ENCODE assay signal across 1 cellular context in the genomic region with DNA sequence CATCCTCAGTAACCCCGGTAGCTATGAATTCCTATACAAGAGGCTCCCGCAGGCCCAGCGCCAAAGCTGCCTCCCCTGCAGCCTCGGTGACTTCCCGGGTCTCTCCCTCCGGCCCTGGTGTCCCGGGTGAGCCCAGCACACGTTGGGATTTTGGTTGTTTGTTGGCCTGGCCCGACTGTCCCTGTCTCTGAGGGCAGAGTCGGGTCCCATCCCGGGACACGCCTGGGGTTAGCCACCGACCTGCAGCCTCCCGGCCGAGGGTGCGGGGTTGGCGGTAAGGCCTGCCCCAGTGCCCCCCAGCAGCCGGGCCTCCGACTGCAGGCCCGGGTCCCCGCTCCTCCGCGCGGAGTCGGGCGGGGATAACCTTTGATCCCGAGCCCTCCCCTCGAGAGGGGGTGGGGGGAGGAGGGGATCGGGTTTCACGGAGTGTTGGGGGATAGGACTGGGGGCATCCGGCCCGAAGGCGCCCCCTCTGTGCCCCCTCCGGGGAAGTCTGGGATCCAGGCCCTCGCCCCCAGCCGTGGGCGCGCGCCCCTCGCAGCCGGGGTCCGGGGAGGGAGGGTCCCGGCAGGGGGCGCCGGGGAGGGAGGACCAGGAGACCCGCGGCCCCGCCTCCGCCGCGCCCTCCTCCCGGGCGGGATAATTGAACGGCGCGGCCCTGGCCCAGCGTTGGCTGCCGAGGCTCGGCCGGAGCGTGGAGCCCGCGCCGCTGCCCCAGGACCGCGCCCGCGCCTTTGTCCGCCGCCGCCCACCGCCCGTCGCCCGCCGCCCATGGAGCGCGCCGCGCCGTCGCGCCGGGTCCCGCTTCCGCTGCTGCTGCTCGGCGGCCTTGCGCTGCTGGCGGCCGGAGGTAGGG.
A peak's percentile ranks its signal among the peaks of the same experiment; 100 is the strongest.
TF ChIP-seq lines count a peak whose summit lies in the region.

A gene with protein sequence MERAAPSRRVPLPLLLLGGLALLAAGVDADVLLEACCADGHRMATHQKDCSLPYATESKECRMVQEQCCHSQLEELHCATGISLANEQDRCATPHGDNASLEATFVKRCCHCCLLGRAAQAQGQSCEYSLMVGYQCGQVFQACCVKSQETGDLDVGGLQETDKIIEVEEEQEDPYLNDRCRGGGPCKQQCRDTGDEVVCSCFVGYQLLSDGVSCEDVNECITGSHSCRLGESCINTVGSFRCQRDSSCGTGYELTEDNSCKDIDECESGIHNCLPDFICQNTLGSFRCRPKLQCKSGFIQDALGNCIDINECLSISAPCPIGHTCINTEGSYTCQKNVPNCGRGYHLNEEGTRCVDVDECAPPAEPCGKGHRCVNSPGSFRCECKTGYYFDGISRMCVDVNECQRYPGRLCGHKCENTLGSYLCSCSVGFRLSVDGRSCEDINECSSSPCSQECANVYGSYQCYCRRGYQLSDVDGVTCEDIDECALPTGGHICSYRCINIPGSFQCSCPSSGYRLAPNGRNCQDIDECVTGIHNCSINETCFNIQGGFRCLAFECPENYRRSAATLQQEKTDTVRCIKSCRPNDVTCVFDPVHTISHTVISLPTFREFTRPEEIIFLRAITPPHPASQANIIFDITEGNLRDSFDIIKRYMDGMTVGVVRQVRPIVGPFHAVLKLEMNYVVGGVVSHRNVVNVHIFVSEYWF (plus strand): TSS at position 669 of the 856 bp plus-strand sequence. CDS start 103 bp downstream, at position 772.

TF ChIP-seq in HepG2, 621 proteins besides CTCF, POLR2A, EP300 and RAD21 (continued from another document and continues in another):
- TF ChIP-seq, protein P1, sequence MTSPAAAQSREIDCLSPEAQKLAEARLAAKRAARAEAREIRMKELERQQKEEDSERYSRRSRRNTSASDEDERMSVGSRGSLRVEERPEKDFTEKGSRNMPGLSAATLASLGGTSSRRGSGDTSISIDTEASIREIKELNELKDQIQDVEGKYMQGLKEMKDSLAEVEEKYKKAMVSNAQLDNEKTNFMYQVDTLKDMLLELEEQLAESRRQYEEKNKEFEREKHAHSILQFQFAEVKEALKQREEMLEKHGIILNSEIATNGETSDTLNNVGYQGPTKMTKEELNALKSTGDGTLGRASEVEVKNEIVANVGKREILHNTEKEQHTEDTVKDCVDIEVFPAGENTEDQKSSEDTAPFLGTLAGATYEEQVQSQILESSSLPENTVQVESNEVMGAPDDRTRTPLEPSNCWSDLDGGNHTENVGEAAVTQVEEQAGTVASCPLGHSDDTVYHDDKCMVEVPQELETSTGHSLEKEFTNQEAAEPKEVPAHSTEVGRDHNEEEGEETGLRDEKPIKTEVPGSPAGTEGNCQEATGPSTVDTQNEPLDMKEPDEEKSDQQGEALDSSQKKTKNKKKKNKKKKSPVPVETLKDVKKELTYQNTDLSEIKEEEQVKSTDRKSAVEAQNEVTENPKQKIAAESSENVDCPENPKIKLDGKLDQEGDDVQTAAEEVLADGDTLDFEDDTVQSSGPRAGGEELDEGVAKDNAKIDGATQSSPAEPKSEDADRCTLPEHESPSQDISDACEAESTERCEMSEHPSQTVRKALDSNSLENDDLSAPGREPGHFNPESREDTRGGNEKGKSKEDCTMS (CRISPR knock-in tag; conservative IDR thresholded peaks at IDR 0.05): no peak
- TF ChIP-seq ZBTB20 (CRISPR knock-in tag; IDR thresholded peaks at IDR 0.05; ENCODE audit: borderline replicate concordance, low read depth) (peak; percentile 43; the same call in 1 of the 2 replicates), SRY (CRISPR knock-in tag; IDR thresholded peaks at IDR 0.05) (0 out of 2 replicates have a peak, but pooled peaks have one; percentile 59), FLYWCH1 (CRISPR knock-in tag; IDR thresholded peaks at IDR 0.05) (no peak), YEATS4 (CRISPR knock-in tag; IDR thresholded peaks at IDR 0.05; ENCODE audit: borderline replicate concordance) (peak; percentile 84), SNAPC2 (CRISPR knock-in tag; IDR thresholded peaks at IDR 0.05) (peak; percentile 75; the same call in 1 of the 2 replicates), ARNTL (CRISPR knock-in tag; IDR thresholded peaks at IDR 0.05) (peak; percentile 82), GATAD1 (CRISPR knock-in tag; IDR thresholded peaks at IDR 0.05) (peak; percentile 56; the same call in 1 of the 2 replicates), ZNF253 (CRISPR knock-in tag; IDR thresholded peaks at IDR 0.05; ENCODE audit: borderline replicate concordance) (0 out of 2 replicates have a peak, but pooled peaks have one; percentile 31), MAF1 (CRISPR knock-in tag; IDR thresholded peaks at IDR 0.05; ENCODE audit: borderline replicate concordance) (peak; percentile 70; the same call in 1 of the 2 replicates), ZNF598 (CRISPR knock-in tag; IDR thresholded peaks at IDR 0.05; ENCODE audit: borderline replicate concordance) (peak; percentile 58; the same call in 1 of the 2 replicates), DPF2 (CRISPR knock-in tag; IDR thresholded peaks at IDR 0.05; ENCODE audit: borderline replicate concordance, low read depth) (peak; percentile 50; the same call in 1 of the 2 replicates), HNF4A (CRISPR knock-in tag; IDR thresholded peaks at IDR 0.05) (peak; percentile 92), PHF8 (CRISPR knock-in tag; IDR thresholded peaks at IDR 0.05) (peak; percentile 96), SRSF1 (optimal IDR thresholded peaks at IDR 0.05; ENCODE audit: low read depth, low read length) (peak; percentile 88), ZNF121 (CRISPR knock-in tag; IDR thresholded peaks at IDR 0.05) (0 out of 2 replicates have a peak, but pooled peaks have one; percentile 23), ZC3H4 (CRISPR knock-in tag; IDR thresholded peaks at IDR 0.05; ENCODE audit: borderline replicate concordance) (no peak), ZNF460 (CRISPR knock-in tag; IDR thresholded peaks at IDR 0.05; ENCODE audit: borderline replicate concordance) (no peak; the same call in 1 of the 2 replicates), MEIS2 (CRISPR knock-in tag; IDR thresholded peaks at IDR 0.05) (peak; percentile 85), BRD4 (CRISPR knock-in tag; IDR thresholded peaks at IDR 0.05) (peak; percentile 74), ZBTB38 (CRISPR knock-in tag; IDR thresholded peaks at IDR 0.05) (peak; percentile 17; the same call in 1 of the 2 replicates), ZNF317 (CRISPR knock-in tag; IDR thresholded peaks at IDR 0.05) (peak; percentile 81), ZNF878 (CRISPR knock-in tag; IDR thresholded peaks at IDR 0.05) (0 out of 2 replicates have a peak, but pooled peaks have one; percentile 64)
- TF ChIP-seq, protein P2, sequence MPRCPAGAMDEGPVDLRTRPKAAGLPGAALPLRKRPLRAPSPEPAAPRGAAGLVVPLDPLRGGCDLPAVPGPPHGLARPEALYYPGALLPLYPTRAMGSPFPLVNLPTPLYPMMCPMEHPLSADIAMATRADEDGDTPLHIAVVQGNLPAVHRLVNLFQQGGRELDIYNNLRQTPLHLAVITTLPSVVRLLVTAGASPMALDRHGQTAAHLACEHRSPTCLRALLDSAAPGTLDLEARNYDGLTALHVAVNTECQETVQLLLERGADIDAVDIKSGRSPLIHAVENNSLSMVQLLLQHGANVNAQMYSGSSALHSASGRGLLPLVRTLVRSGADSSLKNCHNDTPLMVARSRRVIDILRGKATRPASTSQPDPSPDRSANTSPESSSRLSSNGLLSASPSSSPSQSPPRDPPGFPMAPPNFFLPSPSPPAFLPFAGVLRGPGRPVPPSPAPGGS (CRISPR knock-in tag; IDR thresholded peaks at IDR 0.05): peak; percentile 79
- TF ChIP-seq, protein P3, sequence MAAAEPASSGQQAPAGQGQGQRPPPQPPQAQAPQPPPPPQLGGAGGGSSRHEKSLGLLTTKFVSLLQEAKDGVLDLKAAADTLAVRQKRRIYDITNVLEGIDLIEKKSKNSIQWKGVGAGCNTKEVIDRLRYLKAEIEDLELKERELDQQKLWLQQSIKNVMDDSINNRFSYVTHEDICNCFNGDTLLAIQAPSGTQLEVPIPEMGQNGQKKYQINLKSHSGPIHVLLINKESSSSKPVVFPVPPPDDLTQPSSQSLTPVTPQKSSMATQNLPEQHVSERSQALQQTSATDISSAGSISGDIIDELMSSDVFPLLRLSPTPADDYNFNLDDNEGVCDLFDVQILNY (CRISPR knock-in tag; conservative IDR thresholded peaks at IDR 0.05): peak; percentile 93
- TF ChIP-seq, protein P4, sequence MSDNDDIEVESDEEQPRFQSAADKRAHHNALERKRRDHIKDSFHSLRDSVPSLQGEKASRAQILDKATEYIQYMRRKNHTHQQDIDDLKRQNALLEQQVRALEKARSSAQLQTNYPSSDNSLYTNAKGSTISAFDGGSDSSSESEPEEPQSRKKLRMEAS (IDR thresholded peaks at IDR 0.05): peak; percentile 69
- TF ChIP-seq, protein P5, sequence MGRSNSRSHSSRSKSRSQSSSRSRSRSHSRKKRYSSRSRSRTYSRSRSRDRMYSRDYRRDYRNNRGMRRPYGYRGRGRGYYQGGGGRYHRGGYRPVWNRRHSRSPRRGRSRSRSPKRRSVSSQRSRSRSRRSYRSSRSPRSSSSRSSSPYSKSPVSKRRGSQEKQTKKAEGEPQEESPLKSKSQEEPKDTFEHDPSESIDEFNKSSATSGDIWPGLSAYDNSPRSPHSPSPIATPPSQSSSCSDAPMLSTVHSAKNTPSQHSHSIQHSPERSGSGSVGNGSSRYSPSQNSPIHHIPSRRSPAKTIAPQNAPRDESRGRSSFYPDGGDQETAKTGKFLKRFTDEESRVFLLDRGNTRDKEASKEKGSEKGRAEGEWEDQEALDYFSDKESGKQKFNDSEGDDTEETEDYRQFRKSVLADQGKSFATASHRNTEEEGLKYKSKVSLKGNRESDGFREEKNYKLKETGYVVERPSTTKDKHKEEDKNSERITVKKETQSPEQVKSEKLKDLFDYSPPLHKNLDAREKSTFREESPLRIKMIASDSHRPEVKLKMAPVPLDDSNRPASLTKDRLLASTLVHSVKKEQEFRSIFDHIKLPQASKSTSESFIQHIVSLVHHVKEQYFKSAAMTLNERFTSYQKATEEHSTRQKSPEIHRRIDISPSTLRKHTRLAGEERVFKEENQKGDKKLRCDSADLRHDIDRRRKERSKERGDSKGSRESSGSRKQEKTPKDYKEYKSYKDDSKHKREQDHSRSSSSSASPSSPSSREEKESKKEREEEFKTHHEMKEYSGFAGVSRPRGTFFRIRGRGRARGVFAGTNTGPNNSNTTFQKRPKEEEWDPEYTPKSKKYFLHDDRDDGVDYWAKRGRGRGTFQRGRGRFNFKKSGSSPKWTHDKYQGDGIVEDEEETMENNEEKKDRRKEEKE (IDR thresholded peaks at IDR 0.05): no peak
- TF ChIP-seq, protein P6, sequence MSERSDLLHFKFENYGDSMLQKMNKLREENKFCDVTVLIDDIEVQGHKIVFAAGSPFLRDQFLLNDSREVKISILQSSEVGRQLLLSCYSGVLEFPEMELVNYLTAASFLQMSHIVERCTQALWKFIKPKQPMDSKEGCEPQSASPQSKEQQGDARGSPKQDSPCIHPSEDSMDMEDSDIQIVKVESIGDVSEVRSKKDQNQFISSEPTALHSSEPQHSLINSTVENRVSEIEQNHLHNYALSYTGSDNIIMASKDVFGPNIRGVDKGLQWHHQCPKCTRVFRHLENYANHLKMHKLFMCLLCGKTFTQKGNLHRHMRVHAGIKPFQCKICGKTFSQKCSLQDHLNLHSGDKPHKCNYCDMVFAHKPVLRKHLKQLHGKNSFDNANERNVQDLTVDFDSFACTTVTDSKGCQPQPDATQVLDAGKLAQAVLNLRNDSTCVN (CRISPR knock-in tag; IDR thresholded peaks at IDR 0.05; ENCODE audit: borderline replicate concordance): 0 out of 2 replicates have a peak, but pooled peaks have one; percentile 10
- TF ChIP-seq, protein P7, sequence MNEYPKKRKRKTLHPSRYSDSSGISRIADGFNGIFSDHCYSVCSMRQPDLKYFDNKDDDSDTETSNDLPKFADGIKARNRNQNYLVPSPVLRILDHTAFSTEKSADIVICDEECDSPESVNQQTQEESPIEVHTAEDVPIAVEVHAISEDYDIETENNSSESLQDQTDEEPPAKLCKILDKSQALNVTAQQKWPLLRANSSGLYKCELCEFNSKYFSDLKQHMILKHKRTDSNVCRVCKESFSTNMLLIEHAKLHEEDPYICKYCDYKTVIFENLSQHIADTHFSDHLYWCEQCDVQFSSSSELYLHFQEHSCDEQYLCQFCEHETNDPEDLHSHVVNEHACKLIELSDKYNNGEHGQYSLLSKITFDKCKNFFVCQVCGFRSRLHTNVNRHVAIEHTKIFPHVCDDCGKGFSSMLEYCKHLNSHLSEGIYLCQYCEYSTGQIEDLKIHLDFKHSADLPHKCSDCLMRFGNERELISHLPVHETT (CRISPR knock-in tag; conservative IDR thresholded peaks at IDR 0.05): peak; percentile 71
- TF ChIP-seq, protein P8, sequence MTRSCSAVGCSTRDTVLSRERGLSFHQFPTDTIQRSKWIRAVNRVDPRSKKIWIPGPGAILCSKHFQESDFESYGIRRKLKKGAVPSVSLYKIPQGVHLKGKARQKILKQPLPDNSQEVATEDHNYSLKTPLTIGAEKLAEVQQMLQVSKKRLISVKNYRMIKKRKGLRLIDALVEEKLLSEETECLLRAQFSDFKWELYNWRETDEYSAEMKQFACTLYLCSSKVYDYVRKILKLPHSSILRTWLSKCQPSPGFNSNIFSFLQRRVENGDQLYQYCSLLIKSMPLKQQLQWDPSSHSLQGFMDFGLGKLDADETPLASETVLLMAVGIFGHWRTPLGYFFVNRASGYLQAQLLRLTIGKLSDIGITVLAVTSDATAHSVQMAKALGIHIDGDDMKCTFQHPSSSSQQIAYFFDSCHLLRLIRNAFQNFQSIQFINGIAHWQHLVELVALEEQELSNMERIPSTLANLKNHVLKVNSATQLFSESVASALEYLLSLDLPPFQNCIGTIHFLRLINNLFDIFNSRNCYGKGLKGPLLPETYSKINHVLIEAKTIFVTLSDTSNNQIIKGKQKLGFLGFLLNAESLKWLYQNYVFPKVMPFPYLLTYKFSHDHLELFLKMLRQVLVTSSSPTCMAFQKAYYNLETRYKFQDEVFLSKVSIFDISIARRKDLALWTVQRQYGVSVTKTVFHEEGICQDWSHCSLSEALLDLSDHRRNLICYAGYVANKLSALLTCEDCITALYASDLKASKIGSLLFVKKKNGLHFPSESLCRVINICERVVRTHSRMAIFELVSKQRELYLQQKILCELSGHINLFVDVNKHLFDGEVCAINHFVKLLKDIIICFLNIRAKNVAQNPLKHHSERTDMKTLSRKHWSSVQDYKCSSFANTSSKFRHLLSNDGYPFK (CRISPR knock-in tag; IDR thresholded peaks at IDR 0.05; ENCODE audit: borderline replicate concordance): peak; percentile 84; the same call in 1 of the 2 replicates
- TF ChIP-seq, protein P9, sequence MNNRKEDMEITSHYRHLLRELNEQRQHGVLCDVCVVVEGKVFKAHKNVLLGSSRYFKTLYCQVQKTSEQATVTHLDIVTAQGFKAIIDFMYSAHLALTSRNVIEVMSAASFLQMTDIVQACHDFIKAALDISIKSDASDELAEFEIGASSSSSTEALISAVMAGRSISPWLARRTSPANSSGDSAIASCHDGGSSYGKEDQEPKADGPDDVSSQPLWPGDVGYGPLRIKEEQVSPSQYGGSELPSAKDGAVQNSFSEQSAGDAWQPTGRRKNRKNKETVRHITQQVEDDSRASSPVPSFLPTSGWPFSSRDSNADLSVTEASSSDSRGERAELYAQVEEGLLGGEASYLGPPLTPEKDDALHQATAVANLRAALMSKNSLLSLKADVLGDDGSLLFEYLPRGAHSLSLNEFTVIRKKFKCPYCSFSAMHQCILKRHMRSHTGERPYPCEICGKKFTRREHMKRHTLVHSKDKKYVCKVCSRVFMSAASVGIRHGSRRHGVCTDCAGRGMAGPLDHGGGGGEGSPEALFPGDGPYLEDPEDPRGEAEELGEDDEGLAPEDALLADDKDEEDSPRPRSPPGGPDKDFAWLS (CRISPR knock-in tag; IDR thresholded peaks at IDR 0.05; ENCODE audit: borderline replicate concordance): peak; percentile 89; the same call in 1 of the 2 replicates
- TF ChIP-seq, protein P10, sequence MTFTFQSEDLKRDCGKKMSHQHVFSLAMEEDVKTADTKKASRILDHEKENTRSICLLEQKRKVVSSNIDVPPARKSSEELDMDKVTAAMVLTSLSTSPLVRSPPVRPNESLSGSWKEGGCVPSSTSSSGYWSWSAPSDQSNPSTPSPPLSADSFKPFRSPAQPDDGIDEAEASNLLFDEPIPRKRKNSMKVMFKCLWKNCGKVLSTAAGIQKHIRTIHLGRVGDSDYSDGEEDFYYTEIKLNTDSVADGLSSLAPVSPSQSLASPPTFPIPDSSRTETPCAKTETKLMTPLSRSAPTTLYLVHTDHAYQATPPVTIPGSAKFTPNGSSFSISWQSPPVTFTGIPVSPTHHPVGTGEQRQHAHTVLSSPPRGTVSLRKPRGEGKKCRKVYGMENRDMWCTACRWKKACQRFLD (CRISPR knock-in tag; IDR thresholded peaks at IDR 0.05; ENCODE audit: borderline replicate concordance): 0 out of 2 replicates have a peak, but pooled peaks have one; percentile 50
